Comparison of ENCODE assay signal across 13 cellular contexts in the genomic region with DNA sequence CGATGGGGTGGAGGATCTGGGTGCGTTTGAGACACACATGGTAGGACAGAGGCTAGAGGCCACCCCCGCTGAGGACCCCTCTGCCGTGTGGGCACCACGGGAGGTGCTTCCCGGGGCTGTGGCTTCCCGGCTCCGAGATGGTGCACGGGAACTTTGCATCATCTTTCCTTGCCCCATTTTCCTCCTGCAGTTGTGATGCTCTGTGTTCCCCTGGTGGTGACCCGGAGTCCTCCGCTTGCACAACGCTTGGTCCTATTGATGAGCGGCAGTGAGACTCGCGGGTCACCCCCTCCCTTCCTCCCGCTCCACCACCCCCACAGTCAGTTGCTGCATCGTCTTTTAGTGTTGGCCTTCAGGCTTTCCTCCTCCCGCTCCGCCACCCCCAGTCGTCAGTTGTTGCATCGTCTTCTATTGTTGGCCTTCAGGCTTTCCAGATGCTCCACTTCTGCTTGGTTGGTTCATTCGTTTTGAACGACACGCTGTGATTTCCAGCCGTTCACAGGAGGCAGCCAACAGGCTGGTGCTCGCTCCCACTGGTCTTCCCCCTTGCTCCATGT. TPM values are rescaled to one million over a fixed set of nuclear protein-coding genes. Genes with fewer than 3 reads are reported as not detected.
DNase-seq lines count a peak whose midpoint lies in the region; ATAC-seq and TF ChIP-seq lines count a peak whose summit lies in the region.
"Had no signal": no experiment of that assay in that cellular context is flagged by ENCODE, and none has a peak within 500 bp of the region (broad histone marks: within the 10 kb centered on the region; RNA-seq: fewer than 3 reads in every experiment).

No MANE protein-coding gene starts in this region.

- ATAC-seq in left cardiac atrium (no peak), sciatic nerve (no peak)
- ATAC-seq: gastrocnemius medialis had no signal

- POLR2A ChIA-PET in RWPE1 (lab: Yijun Ruan, JAX; ENCODE audit: low non-redundant PET): no interaction called here

- intact Hi-C loops in left cardiac atrium (cut with DNase I) (no loop called here), sciatic nerve (cut with DNase I) (no loop called here)

- CTCF ChIA-PET in RWPE1 (lab: Yijun Ruan, JAX): interaction anchor here (0.7 kb wide), 1 partner anchor 14 kb away, joined by 3 read pairs; no protein-coding TSS in a partner anchor

- no peak for TF ChIP-seq CTCF in RWPE1 (conservative IDR thresholded peaks at IDR 0.05; ENCODE audit: low read depth)

- H3K27ac ChIP-seq in RWPE1: 0 out of 2 replicates have a peak overlapping the region, but pooled peaks have one; percentile 2
- H3K27ac ChIP-seq: gastrocnemius medialis, prostate gland had no signal

- DNase-seq in NCI-H446 (lab: John Stamatoyannopoulos, UW) (peak; percentile 20 to 55), NCI-H446 treated with DMSO at 0.1 percent for 48 hours (lab: John Stamatoyannopoulos, UW) (no peak), RWPE1 (ENCODE audit: low spot score) (no peak), left cardiac atrium (peak; percentile 9), sciatic nerve (ENCODE audit: low spot score) (peak; percentile 54), foreskin melanocyte (no peak), germinal center (ENCODE audit: low spot score) (no peak), globus pallidus (ENCODE audit: low spot score) (no peak)
- DNase-seq: activated T-cell treated with anti-CD3 and anti-CD28 coated beads, Interleukin-2, amount 50 U/mL, for 48 hours; Kasumi-1; NCI-H345 had no signal

RNA-seq across cellular contexts. Expression of a gene that starts 37.3 kb away (rescaled TPM):
- total RNA-seq in left cardiac atrium (100 to 1,000 TPM; 103 to 152 TPM), sciatic nerve (37.9 TPM)

Comparison
In these comparisons a context has a peak if more than half of its experiments do, and no peak if none do; other contexts are left out.
1. DNase-seq: peak in NCI-H446 (2 of 2), left cardiac atrium (single experiment) and sciatic nerve (single experiment); none in NCI-H446 treated with DMSO at 0.1 percent for 48 hours (single experiment), RWPE1 (single experiment), foreskin melanocyte (single experiment), germinal center (single experiment) and globus pallidus (single experiment).